8 cellular contexts compared by ENCODE assay signal in the genomic region with DNA sequence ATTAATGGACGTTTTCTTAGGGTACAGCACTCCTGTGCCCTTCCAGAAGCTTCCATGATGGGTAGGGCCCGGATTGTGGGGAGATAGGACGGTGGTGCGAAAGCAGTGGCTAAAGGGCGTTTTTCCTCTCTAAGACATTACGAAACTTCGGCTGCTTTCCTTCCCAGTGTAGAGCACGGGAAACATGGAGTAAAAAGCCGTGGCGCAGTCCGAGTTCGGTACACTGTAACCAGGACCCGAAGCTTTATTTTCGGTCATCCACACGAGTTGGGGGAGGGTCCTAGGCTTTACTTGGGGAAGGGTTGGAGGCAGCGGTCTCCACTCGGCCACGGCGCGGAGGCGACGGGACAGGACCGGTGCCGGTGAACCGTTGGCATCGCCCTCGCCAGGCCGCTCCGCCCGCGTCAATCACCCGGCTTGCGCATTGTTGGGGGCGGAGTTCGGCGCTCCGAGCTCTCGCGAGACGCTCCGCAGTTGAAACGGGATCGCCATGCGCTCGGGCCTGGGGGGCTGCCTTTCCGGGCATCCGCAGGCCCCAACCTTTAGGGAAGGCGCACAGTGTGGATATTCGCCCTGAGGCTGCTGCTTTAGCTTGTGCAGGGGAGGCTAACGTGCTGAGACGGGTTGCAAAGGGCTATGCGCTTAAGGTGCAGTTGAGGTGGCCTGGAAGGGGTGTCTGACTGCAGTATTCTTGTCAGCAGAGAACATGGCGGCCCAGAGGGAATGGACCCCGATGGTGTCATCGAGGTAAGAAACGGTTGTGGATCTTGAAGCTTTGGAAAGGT. TPM values are rescaled to one million over a fixed set of nuclear protein-coding genes. Genes with fewer than 3 reads are reported as not detected.
DNase-seq lines count a peak whose midpoint lies in the region; ATAC-seq lines count a peak whose summit lies in the region.

No MANE protein-coding gene starts in this region.

- DNase-seq in AG08395 (ENCODE audit: low spot score) (peak; percentile 85), NCI-H524 (lab: John Stamatoyannopoulos, UW) (peak; percentile 65 to 79), lung microvascular endothelial cell (ENCODE audit: low read depth in 2 of 2) (peak; percentile 87 to 91)
- DNase-seq in activated CD8-positive, alpha-beta memory T cell treated with anti-CD3 and anti-CD28 coated beads for 1 hour (ENCODE audit: extremely low read depth in 1 of 2, low read depth in 1 of 2) = peak; percentile 45 to 71
- peak; percentile 67 for DNase-seq in effector CD8-positive, alpha-beta T cell (lab: John Stamatoyannopoulos, UW)
- DNase-seq in stimulated activated CD4-positive, alpha-beta T cell treated with anti-CD3 and anti-CD28 coated beads, TNF-alpha, amount 100 ng/mL, for 4 hours (ENCODE audit: low read depth in 3 of 3) = peak; percentile 58 to 62 (median 61)

- peak; percentile 65 for ATAC-seq in GM18907 (IDR thresholded peaks at IDR 0.05; ENCODE audit: unreplicated experiment)
- peak; percentile 54 for ATAC-seq in HG03139 (IDR thresholded peaks at IDR 0.05; ENCODE audit: unreplicated experiment)

RNA-seq across cellular contexts. Expression of gene EIF4A2, which starts 0.5 kb away (rescaled TPM):
- total RNA-seq in lung microvascular endothelial cell = 379 and 608 TPM in 2 replicates

RNA-seq across cellular contexts. Expression of gene RFC4, which starts 22.4 kb away (rescaled TPM):
- total RNA-seq in lung microvascular endothelial cell = 7.7 and 14.4 TPM in 2 replicates

RNA-seq across cellular contexts. Expression of gene ADIPOQ, which starts 58.6 kb away (rescaled TPM):
- not detected in 2 replicates for total RNA-seq in lung microvascular endothelial cell

Comparison
In these comparisons a context has a peak if more than half of its experiments do, and no peak if none do; other contexts are left out.
1. Peak in every context shown above with its lines: DNase-seq and ATAC-seq.